ENCODE assay signal across 20 cellular contexts in genomic region chr12:13957576-13957975, GRCh38.
"Had no signal": no experiment of that assay in that cellular context is flagged by ENCODE, and none has a peak within 500 bp of the region (broad histone marks: within the 10 kb centered on the region; RNA-seq: fewer than 3 reads in every experiment).

No MANE protein-coding gene starts in this region.

- ATAC-seq: activated CD8-positive, alpha-beta memory T cell treated with anti-CD3 and anti-CD28 coated beads, Interleukin-2, amount 10 ng/mL, durations not matched to agents 7 days and 5 days; activated naive CD4-positive, alpha-beta T cell treated with anti-CD3 and anti-CD28 coated beads, Interleukin-2, amount 50 U/mL, for 72 hours; activated naive CD8-positive, alpha-beta T cell treated with anti-CD3 and anti-CD28 coated beads, Interleukin-2, amount 50 U/mL, for 24 hours; body of pancreas; PC-3 had no signal

- H3K36me3 ChIP-seq: ascending aorta had no signal

- H3K9me3 ChIP-seq: ascending aorta, body of pancreas had no signal

- H3K27me3 ChIP-seq: ascending aorta, body of pancreas had no signal

- H3K27ac ChIP-seq: ascending aorta, body of pancreas had no signal

- DNase-seq: activated B cell treated with CpG ODN at 0.5 μM for 24 hours; activated CD4-positive, alpha-beta T cell treated with anti-CD3 and anti-CD28 coated beads for 1 hour; activated CD4-positive, alpha-beta T cell treated with anti-CD3 and anti-CD28 coated beads, Interleukin-2, amount 10 ng/mL, durations not matched to agents 24 days and 14 days; activated CD4-positive, alpha-beta T cell treated with anti-CD3 and anti-CD28 coated beads, Interleukin-2, amount 50 U/mL, for 48 hours; activated CD8-positive, alpha-beta memory T cell treated with anti-CD3 and anti-CD28 coated beads, Interleukin-2, amount 10 ng/mL, durations not matched to agents 7 days and 5 days; activated effector memory CD4-positive, alpha-beta T cell treated with anti-CD3 and anti-CD28 coated beads, Interleukin-2, amount 50 U/mL, for 16 hours; activated naive CD4-positive, alpha-beta T cell treated with Interleukin-2 at 50 U/mL for 16 hours; activated naive CD8-positive, alpha-beta T cell treated with anti-CD3 and anti-CD28 coated beads, Interleukin-2, amount 50 U/mL, for 24 hours; activated T-cell treated with anti-CD3 and anti-CD28 coated beads, Interleukin-2, amount 50 U/mL, for 24 hours; amniotic stem cell; body of pancreas; NCI-H1105; NCI-H1436; NCI-H1694 treated with DMSO at 0.1 percent for 48 hours; NCI-H2029 treated with DMSO at 0.1 percent for 48 hours; NCI-H524; PC-3; SHP77 treated with DMSO at 0.1 percent for 48 hours had no signal

- H3K4me1 ChIP-seq: ascending aorta, body of pancreas had no signal

- H3K4me3 ChIP-seq: ascending aorta, body of pancreas had no signal
